Comparison of ENCODE assay signal across 1 cellular context in the genomic region with DNA sequence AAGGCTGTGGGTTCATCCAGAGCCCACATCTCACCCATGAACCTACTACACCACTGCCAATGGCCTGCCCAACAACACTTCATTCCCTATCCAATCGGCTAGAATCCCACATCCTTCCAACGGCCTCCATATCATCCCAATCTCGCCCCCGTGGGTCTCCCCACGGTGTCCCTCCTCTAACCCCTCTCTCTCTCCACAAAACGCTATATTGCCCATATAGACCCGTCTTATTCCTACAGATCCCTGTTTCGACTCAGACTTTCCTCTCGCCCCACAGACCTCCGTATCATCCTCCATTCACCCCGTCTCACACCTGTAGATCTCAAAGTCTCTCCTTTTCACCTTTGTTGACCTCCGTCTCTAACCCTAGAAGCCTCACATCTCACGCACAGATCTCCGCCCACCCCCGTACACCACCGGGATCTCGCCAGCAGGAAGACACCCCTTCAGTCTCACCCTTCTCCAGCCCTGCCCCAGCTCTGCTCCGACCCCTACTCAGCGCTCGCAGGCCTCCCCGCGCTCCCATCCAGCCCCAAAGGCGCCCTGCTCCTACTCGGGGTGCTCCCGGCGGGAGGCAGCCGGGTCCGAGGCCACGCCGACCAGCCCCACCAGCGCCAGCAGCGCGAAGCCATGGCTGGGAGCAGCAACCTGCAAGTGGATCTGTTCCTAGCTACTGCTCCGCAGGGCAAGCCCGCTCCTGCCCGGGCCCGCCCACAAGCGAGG.
TF ChIP-seq lines count a peak whose summit lies in the region.

A gene with protein sequence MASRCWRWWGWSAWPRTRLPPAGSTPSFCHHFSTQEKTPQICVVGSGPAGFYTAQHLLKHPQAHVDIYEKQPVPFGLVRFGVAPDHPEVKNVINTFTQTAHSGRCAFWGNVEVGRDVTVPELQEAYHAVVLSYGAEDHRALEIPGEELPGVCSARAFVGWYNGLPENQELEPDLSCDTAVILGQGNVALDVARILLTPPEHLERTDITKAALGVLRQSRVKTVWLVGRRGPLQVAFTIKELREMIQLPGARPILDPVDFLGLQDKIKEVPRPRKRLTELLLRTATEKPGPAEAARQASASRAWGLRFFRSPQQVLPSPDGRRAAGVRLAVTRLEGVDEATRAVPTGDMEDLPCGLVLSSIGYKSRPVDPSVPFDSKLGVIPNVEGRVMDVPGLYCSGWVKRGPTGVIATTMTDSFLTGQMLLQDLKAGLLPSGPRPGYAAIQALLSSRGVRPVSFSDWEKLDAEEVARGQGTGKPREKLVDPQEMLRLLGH (minus strand): TSS at position 682 of the 723 bp plus-strand sequence. CDS start 50 bp downstream, at position 632.

TF ChIP-seq in K562, 482 proteins besides CTCF, POLR2A, EP300 and RAD21 (continued from another document and continues in another):
- TF ChIP-seq CHD1 (IDR thresholded peaks at IDR 0.05; ENCODE audit: low read length) (no peak), PURB (CRISPR knock-in tag; IDR thresholded peaks at IDR 0.05; ENCODE audit: low read depth) (no peak), TCF7 (IDR thresholded peaks at IDR 0.05; ENCODE audit: borderline replicate concordance) (no peak), ARID1B (IDR thresholded peaks at IDR 0.05) (peak; percentile 40; the same call in 1 of the 2 replicates), ZNF224 (CRISPR knock-in tag; IDR thresholded peaks at IDR 0.05) (no peak), YBX1 (IDR thresholded peaks at IDR 0.05) (no peak), HDAC1 (IDR thresholded peaks at IDR 0.05) (peak in 1 of 2 experiments; percentile 79; a peak in 2 of 4 replicates), ZNF785 (CRISPR knock-in tag; IDR thresholded peaks at IDR 0.05) (no peak), CREB1 (IDR thresholded peaks at IDR 0.05) (no peak), CREB1 (CRISPR knock-in tag; IDR thresholded peaks at IDR 0.05) (no peak), NR2F6 (CRISPR knock-in tag; IDR thresholded peaks at IDR 0.05) (no peak), ZNF24 (IDR thresholded peaks at IDR 0.05) (no peak), SNRNP70 (optimal IDR thresholded peaks at IDR 0.05; ENCODE audit: low read depth, low read length) (no peak), PHF20 (IDR thresholded peaks at IDR 0.05; ENCODE audit: partially characterized antibody) (peak; percentile 22), NFRKB (IDR thresholded peaks at IDR 0.05; ENCODE audit: low read depth) (peak; percentile 13), MEF2D (tag; conservative IDR thresholded peaks at IDR 0.05; ENCODE audit: low read depth) (no peak)
- TF ChIP-seq, protein P1, sequence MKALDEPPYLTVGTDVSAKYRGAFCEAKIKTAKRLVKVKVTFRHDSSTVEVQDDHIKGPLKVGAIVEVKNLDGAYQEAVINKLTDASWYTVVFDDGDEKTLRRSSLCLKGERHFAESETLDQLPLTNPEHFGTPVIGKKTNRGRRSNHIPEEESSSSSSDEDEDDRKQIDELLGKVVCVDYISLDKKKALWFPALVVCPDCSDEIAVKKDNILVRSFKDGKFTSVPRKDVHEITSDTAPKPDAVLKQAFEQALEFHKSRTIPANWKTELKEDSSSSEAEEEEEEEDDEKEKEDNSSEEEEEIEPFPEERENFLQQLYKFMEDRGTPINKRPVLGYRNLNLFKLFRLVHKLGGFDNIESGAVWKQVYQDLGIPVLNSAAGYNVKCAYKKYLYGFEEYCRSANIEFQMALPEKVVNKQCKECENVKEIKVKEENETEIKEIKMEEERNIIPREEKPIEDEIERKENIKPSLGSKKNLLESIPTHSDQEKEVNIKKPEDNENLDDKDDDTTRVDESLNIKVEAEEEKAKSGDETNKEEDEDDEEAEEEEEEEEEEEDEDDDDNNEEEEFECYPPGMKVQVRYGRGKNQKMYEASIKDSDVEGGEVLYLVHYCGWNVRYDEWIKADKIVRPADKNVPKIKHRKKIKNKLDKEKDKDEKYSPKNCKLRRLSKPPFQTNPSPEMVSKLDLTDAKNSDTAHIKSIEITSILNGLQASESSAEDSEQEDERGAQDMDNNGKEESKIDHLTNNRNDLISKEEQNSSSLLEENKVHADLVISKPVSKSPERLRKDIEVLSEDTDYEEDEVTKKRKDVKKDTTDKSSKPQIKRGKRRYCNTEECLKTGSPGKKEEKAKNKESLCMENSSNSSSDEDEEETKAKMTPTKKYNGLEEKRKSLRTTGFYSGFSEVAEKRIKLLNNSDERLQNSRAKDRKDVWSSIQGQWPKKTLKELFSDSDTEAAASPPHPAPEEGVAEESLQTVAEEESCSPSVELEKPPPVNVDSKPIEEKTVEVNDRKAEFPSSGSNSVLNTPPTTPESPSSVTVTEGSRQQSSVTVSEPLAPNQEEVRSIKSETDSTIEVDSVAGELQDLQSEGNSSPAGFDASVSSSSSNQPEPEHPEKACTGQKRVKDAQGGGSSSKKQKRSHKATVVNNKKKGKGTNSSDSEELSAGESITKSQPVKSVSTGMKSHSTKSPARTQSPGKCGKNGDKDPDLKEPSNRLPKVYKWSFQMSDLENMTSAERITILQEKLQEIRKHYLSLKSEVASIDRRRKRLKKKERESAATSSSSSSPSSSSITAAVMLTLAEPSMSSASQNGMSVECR (CRISPR knock-in tag; IDR thresholded peaks at IDR 0.05): 0 out of 2 replicates have a peak, but pooled peaks have one; percentile 49
- TF ChIP-seq, protein P2, sequence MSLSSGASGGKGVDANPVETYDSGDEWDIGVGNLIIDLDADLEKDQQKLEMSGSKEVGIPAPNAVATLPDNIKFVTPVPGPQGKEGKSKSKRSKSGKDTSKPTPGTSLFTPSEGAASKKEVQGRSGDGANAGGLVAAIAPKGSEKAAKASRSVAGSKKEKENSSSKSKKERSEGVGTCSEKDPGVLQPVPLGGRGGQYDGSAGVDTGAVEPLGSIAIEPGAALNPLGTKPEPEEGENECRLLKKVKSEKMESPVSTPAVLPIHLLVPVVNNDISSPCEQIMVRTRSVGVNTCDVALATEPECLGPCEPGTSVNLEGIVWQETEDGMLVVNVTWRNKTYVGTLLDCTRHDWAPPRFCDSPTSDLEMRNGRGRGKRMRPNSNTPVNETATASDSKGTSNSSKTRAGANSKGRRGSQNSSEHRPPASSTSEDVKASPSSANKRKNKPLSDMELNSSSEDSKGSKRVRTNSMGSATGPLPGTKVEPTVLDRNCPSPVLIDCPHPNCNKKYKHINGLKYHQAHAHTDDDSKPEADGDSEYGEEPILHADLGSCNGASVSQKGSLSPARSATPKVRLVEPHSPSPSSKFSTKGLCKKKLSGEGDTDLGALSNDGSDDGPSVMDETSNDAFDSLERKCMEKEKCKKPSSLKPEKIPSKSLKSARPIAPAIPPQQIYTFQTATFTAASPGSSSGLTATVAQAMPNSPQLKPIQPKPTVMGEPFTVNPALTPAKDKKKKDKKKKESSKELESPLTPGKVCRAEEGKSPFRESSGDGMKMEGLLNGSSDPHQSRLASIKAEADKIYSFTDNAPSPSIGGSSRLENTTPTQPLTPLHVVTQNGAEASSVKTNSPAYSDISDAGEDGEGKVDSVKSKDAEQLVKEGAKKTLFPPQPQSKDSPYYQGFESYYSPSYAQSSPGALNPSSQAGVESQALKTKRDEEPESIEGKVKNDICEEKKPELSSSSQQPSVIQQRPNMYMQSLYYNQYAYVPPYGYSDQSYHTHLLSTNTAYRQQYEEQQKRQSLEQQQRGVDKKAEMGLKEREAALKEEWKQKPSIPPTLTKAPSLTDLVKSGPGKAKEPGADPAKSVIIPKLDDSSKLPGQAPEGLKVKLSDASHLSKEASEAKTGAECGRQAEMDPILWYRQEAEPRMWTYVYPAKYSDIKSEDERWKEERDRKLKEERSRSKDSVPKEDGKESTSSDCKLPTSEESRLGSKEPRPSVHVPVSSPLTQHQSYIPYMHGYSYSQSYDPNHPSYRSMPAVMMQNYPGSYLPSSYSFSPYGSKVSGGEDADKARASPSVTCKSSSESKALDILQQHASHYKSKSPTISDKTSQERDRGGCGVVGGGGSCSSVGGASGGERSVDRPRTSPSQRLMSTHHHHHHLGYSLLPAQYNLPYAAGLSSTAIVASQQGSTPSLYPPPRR (CRISPR knock-in tag; IDR thresholded peaks at IDR 0.05; ENCODE audit: borderline replicate concordance): no peak
- TF ChIP-seq, protein P3, sequence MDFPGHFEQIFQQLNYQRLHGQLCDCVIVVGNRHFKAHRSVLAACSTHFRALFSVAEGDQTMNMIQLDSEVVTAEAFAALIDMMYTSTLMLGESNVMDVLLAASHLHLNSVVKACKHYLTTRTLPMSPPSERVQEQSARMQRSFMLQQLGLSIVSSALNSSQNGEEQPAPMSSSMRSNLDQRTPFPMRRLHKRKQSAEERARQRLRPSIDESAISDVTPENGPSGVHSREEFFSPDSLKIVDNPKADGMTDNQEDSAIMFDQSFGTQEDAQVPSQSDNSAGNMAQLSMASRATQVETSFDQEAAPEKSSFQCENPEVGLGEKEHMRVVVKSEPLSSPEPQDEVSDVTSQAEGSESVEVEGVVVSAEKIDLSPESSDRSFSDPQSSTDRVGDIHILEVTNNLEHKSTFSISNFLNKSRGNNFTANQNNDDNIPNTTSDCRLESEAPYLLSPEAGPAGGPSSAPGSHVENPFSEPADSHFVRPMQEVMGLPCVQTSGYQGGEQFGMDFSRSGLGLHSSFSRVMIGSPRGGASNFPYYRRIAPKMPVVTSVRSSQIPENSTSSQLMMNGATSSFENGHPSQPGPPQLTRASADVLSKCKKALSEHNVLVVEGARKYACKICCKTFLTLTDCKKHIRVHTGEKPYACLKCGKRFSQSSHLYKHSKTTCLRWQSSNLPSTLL (IDR thresholded peaks at IDR 0.05): no peak
- TF ChIP-seq, protein P4, sequence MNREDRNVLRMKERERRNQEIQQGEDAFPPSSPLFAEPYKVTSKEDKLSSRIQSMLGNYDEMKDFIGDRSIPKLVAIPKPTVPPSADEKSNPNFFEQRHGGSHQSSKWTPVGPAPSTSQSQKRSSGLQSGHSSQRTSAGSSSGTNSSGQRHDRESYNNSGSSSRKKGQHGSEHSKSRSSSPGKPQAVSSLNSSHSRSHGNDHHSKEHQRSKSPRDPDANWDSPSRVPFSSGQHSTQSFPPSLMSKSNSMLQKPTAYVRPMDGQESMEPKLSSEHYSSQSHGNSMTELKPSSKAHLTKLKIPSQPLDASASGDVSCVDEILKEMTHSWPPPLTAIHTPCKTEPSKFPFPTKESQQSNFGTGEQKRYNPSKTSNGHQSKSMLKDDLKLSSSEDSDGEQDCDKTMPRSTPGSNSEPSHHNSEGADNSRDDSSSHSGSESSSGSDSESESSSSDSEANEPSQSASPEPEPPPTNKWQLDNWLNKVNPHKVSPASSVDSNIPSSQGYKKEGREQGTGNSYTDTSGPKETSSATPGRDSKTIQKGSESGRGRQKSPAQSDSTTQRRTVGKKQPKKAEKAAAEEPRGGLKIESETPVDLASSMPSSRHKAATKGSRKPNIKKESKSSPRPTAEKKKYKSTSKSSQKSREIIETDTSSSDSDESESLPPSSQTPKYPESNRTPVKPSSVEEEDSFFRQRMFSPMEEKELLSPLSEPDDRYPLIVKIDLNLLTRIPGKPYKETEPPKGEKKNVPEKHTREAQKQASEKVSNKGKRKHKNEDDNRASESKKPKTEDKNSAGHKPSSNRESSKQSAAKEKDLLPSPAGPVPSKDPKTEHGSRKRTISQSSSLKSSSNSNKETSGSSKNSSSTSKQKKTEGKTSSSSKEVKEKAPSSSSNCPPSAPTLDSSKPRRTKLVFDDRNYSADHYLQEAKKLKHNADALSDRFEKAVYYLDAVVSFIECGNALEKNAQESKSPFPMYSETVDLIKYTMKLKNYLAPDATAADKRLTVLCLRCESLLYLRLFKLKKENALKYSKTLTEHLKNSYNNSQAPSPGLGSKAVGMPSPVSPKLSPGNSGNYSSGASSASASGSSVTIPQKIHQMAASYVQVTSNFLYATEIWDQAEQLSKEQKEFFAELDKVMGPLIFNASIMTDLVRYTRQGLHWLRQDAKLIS (CRISPR knock-in tag; IDR thresholded peaks at IDR 0.05): no peak
- TF ChIP-seq, protein P5, sequence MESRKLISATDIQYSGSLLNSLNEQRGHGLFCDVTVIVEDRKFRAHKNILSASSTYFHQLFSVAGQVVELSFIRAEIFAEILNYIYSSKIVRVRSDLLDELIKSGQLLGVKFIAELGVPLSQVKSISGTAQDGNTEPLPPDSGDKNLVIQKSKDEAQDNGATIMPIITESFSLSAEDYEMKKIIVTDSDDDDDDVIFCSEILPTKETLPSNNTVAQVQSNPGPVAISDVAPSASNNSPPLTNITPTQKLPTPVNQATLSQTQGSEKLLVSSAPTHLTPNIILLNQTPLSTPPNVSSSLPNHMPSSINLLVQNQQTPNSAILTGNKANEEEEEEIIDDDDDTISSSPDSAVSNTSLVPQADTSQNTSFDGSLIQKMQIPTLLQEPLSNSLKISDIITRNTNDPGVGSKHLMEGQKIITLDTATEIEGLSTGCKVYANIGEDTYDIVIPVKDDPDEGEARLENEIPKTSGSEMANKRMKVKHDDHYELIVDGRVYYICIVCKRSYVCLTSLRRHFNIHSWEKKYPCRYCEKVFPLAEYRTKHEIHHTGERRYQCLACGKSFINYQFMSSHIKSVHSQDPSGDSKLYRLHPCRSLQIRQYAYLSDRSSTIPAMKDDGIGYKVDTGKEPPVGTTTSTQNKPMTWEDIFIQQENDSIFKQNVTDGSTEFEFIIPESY (CRISPR knock-in tag; IDR thresholded peaks at IDR 0.05): no peak
